14 cellular contexts compared by ENCODE assay signal in genomic region chr5:59648038-59648831, GRCh38.
"Had no signal": no experiment of that assay in that cellular context is flagged by ENCODE, and none has a peak within 500 bp of the region (broad histone marks: within the 10 kb centered on the region; RNA-seq: fewer than 3 reads in every experiment).

No MANE protein-coding gene starts in this region.

- H3K36me3 ChIP-seq: breast epithelium had no signal

- H3K4me3 ChIP-seq: breast epithelium had no signal

- H3K27me3 ChIP-seq: breast epithelium had no signal

- H3K9me3 ChIP-seq: breast epithelium had no signal

- H3K27ac ChIP-seq: breast epithelium had no signal

- DNase-seq: activated CD4-positive, alpha-beta memory T cell treated with anti-CD3 and anti-CD28 coated beads, Interleukin-2, amount 10 ng/mL, durations not matched to agents 7 days and 5 days; activated CD4-positive, alpha-beta T cell treated with anti-CD3 and anti-CD28 coated beads for 48 hours; activated CD4-positive, CD25-positive, alpha-beta regulatory T cell; activated naive CD4-positive, alpha-beta T cell treated with anti-CD3 and anti-CD28 coated beads, Interleukin-2, amount 10 ng/mL, durations not matched to agents 7 days and 5 days; activated naive CD8-positive, alpha-beta T cell treated with anti-CD3 and anti-CD28 coated beads, Interleukin-2, amount 50 U/mL, for 24 hours; activated T-cell treated with anti-CD3 and anti-CD28 coated beads, Interleukin-2, amount 50 U/mL, for 24 hours; aorta; cerebellar nuclear complex; effector CD8-positive, alpha-beta T cell; stimulated activated CD4-positive, alpha-beta T cell treated with anti-CD3 and anti-CD28 coated beads, Interleukin-2, amount 100 ng/mL, for 24 hours; stimulated activated naive CD4-positive, alpha-beta T cell treated with Interleukin-2 at 50 U/mL for 16 hours; substantia nigra; T-cell had no signal

- H3K4me1 ChIP-seq: breast epithelium had no signal
